ENCODE assay signal across 1 cellular context in genomic region chr11:59967677-59968394, GRCh38.
TF ChIP-seq lines count a peak whose summit lies in the region.

No MANE protein-coding gene starts in this region.

TF ChIP-seq in K562, 482 proteins besides CTCF, POLR2A, EP300 and RAD21 (continued from another document and continues in another):
- TF ChIP-seq, protein P1, sequence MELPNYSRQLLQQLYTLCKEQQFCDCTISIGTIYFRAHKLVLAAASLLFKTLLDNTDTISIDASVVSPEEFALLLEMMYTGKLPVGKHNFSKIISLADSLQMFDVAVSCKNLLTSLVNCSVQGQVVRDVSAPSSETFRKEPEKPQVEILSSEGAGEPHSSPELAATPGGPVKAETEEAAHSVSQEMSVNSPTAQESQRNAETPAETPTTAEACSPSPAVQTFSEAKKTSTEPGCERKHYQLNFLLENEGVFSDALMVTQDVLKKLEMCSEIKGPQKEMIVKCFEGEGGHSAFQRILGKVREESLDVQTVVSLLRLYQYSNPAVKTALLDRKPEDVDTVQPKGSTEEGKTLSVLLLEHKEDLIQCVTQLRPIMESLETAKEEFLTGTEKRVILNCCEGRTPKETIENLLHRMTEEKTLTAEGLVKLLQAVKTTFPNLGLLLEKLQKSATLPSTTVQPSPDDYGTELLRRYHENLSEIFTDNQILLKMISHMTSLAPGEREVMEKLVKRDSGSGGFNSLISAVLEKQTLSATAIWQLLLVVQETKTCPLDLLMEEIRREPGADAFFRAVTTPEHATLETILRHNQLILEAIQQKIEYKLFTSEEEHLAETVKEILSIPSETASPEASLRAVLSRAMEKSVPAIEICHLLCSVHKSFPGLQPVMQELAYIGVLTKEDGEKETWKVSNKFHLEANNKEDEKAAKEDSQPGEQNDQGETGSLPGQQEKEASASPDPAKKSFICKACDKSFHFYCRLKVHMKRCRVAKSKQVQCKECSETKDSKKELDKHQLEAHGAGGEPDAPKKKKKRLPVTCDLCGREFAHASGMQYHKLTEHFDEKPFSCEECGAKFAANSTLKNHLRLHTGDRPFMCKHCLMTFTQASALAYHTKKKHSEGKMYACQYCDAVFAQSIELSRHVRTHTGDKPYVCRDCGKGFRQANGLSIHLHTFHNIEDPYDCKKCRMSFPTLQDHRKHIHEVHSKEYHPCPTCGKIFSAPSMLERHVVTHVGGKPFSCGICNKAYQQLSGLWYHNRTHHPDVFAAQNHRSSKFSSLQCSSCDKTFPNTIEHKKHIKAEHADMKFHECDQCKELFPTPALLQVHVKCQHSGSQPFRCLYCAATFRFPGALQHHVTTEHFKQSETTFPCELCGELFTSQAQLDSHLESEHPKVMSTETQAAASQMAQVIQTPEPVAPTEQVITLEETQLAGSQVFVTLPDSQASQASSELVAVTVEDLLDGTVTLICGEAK (IDR thresholded peaks at IDR 0.05): no peak
- TF ChIP-seq, protein P1 (CRISPR knock-in tag; IDR thresholded peaks at IDR 0.05): no peak
- no peak for TF ChIP-seq ZNF551 (CRISPR knock-in tag; IDR thresholded peaks at IDR 0.05)
- TF ChIP-seq, protein P2, sequence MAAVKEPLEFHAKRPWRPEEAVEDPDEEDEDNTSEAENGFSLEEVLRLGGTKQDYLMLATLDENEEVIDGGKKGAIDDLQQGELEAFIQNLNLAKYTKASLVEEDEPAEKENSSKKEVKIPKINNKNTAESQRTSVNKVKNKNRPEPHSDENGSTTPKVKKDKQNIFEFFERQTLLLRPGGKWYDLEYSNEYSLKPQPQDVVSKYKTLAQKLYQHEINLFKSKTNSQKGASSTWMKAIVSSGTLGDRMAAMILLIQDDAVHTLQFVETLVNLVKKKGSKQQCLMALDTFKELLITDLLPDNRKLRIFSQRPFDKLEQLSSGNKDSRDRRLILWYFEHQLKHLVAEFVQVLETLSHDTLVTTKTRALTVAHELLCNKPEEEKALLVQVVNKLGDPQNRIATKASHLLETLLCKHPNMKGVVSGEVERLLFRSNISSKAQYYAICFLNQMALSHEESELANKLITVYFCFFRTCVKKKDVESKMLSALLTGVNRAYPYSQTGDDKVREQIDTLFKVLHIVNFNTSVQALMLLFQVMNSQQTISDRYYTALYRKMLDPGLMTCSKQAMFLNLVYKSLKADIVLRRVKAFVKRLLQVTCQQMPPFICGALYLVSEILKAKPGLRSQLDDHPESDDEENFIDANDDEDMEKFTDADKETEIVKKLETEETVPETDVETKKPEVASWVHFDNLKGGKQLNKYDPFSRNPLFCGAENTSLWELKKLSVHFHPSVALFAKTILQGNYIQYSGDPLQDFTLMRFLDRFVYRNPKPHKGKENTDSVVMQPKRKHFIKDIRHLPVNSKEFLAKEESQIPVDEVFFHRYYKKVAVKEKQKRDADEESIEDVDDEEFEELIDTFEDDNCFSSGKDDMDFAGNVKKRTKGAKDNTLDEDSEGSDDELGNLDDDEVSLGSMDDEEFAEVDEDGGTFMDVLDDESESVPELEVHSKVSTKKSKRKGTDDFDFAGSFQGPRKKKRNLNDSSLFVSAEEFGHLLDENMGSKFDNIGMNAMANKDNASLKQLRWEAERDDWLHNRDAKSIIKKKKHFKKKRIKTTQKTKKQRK (IDR thresholded peaks at IDR 0.05; ENCODE audit: borderline replicate concordance, low read depth, low read length): no peak
- no peak for TF ChIP-seq ZBTB33 (CRISPR knock-in tag; IDR thresholded peaks at IDR 0.05)
- TF ChIP-seq ZNF408 (CRISPR knock-in tag; IDR thresholded peaks at IDR 0.05; ENCODE audit: low read depth): no peak
- TF ChIP-seq, protein P3, sequence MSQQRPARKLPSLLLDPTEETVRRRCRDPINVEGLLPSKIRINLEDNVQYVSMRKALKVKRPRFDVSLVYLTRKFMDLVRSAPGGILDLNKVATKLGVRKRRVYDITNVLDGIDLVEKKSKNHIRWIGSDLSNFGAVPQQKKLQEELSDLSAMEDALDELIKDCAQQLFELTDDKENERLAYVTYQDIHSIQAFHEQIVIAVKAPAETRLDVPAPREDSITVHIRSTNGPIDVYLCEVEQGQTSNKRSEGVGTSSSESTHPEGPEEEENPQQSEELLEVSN (IDR thresholded peaks at IDR 0.05; ENCODE audit: borderline replicate concordance in 1 of 2, extremely low read depth in 1 of 2, insufficient read depth in 1 of 2, insufficient read length in 1 of 2, low read depth in 1 of 2, low read length in 1 of 2, poor library complexity in 1 of 2, severe bottlenecking in 1 of 2): no peak
- no peak for TF ChIP-seq HDGF (IDR thresholded peaks at IDR 0.05)
- TF ChIP-seq THAP12 (CRISPR knock-in tag; IDR thresholded peaks at IDR 0.05): no peak
- TF ChIP-seq IRF2 (CRISPR knock-in tag; IDR thresholded peaks at IDR 0.05): no peak
- TF ChIP-seq, protein P4, sequence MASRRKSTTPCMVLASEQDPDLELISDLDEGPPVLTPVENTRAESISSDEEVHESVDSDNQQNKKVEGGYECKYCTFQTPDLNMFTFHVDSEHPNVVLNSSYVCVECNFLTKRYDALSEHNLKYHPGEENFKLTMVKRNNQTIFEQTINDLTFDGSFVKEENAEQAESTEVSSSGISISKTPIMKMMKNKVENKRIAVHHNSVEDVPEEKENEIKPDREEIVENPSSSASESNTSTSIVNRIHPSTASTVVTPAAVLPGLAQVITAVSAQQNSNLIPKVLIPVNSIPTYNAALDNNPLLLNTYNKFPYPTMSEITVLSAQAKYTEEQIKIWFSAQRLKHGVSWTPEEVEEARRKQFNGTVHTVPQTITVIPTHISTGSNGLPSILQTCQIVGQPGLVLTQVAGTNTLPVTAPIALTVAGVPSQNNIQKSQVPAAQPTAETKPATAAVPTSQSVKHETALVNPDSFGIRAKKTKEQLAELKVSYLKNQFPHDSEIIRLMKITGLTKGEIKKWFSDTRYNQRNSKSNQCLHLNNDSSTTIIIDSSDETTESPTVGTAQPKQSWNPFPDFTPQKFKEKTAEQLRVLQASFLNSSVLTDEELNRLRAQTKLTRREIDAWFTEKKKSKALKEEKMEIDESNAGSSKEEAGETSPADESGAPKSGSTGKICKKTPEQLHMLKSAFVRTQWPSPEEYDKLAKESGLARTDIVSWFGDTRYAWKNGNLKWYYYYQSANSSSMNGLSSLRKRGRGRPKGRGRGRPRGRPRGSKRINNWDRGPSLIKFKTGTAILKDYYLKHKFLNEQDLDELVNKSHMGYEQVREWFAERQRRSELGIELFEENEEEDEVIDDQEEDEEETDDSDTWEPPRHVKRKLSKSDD (conservative IDR thresholded peaks at IDR 0.05; ENCODE audit: low read length): no peak
- TF ChIP-seq ZNF507 (tag; conservative IDR thresholded peaks at IDR 0.05): no peak
- peak in 1 of 2 experiments; percentile 59; a peak in 1 of 4 replicates for TF ChIP-seq HDAC1 (IDR thresholded peaks at IDR 0.05)
- TF ChIP-seq FOXO4 (CRISPR knock-in tag; IDR thresholded peaks at IDR 0.05): no peak
- no peak for TF ChIP-seq GABPB2 (CRISPR knock-in tag; conservative IDR thresholded peaks at IDR 0.05)
- TF ChIP-seq TCF7 (IDR thresholded peaks at IDR 0.05; ENCODE audit: borderline replicate concordance): no peak
- TF ChIP-seq NFATC3 (IDR thresholded peaks at IDR 0.05): no peak
- TF ChIP-seq, protein P5, sequence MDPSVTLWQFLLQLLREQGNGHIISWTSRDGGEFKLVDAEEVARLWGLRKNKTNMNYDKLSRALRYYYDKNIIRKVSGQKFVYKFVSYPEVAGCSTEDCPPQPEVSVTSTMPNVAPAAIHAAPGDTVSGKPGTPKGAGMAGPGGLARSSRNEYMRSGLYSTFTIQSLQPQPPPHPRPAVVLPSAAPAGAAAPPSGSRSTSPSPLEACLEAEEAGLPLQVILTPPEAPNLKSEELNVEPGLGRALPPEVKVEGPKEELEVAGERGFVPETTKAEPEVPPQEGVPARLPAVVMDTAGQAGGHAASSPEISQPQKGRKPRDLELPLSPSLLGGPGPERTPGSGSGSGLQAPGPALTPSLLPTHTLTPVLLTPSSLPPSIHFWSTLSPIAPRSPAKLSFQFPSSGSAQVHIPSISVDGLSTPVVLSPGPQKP (CRISPR knock-in tag; IDR thresholded peaks at IDR 0.05): no peak
- TF ChIP-seq JUNB (CRISPR knock-in tag; conservative IDR thresholded peaks at IDR 0.05): no peak
- TF ChIP-seq ZNF444 (CRISPR knock-in tag; IDR thresholded peaks at IDR 0.05): no peak
- TF ChIP-seq POLR3G (IDR thresholded peaks at IDR 0.05; ENCODE audit: extremely low read depth, insufficient read length, insufficient replicate concordance): no peak
- peak; percentile 56 for TF ChIP-seq HMBOX1 (IDR thresholded peaks at IDR 0.05)
- TF ChIP-seq GABPB1 (CRISPR knock-in tag; IDR thresholded peaks at IDR 0.05): no peak
- TF ChIP-seq PTRF (tag; IDR thresholded peaks at IDR 0.05): no peak
- no peak for TF ChIP-seq PTBP1 (IDR thresholded peaks at IDR 0.05; ENCODE audit: low read depth, low read length)
- no peak for TF ChIP-seq KLF1 (tag; IDR thresholded peaks at IDR 0.05)
- no peak for TF ChIP-seq MYBL2 (IDR thresholded peaks at IDR 0.05; ENCODE audit: low read depth)
- TF ChIP-seq MYBL2 (CRISPR knock-in tag; IDR thresholded peaks at IDR 0.05; ENCODE audit: borderline replicate concordance): no peak
